In genomic region chr2:26562811-26563645, GRCh38 we compare ENCODE assay signal across 8 cellular contexts.
A peak's percentile ranks its signal among the peaks of the same experiment; 100 is the strongest.
DNase-seq lines count a peak whose midpoint lies in the region; ATAC-seq and TF ChIP-seq lines count a peak whose summit lies in the region.

No MANE protein-coding gene starts in this region.

- H3K4me3 ChIP-seq in PC-3 (ENCODE audit: low read length) = peak overlapping the region; percentile 53
- peak overlapping the region; percentile 23 to 30 for H3K4me3 ChIP-seq in prostate gland

- H3K9ac ChIP-seq in PC-3 (ENCODE audit: low read length) = no peak overlapping the region

- H2AFZ ChIP-seq in PC-3 (ENCODE audit: low read length) = peak overlapping the region; percentile 48

- DNase-seq in EL (peak; percentile 28), PC-3 (peak; percentile 61), glomerular visceral epithelial cell (ENCODE audit: extremely low spot score) (peak; percentile 70), prostate gland (ENCODE audit: low spot score) (peak; percentile 43), GM03348 (ENCODE audit: low spot score) (no peak), GM13977 (ENCODE audit: low spot score) (no peak)
- DNase-seq in effector CD4-positive, alpha-beta T cell = no peak

- in situ Hi-C loops in GM13977 (cut with MboI; ENCODE audit: low pct_unique_long_range_greater_than_20kb, low sequenced_read_pairs, unreplicated experiment) = no loop called here

- H3F3A ChIP-seq in PC-3 (ENCODE audit: low read length, unreplicated experiment) = no peaks in the 10 kb centered on the region

- H3K36me3 ChIP-seq in PC-3 (ENCODE audit: low read depth, low read length) (no peaks in the 10 kb centered on the region), prostate gland (no peaks in the 10 kb centered on the region)

- BruUV-seq in PC-3 (replicated peaks; lab: Mats Ljungman, UMichigan) = no TSS peak

- CTCF ChIA-PET in PC-3 (lab: Charles Lee) = no interaction called here

- H3K27ac ChIP-seq in PC-3 (ENCODE audit: low read length) = no peak overlapping the region
- no peak overlapping the region for H3K27ac ChIP-seq in prostate gland

- intact Hi-C loops in PC-3 (cut with micrococcal nuclease) = no loop called here
- intact Hi-C loops in prostate gland (cut with DNase I) = no loop called here

- H3K9me2 ChIP-seq in PC-3 (replicated peaks; ENCODE audit: low read length) = no peaks in the 10 kb centered on the region

- TF ChIP-seq CTCF in PC-3 (conservative IDR thresholded peaks at IDR 0.05; ENCODE audit: low read depth, low read length) = no peak
- no peak for TF ChIP-seq CTCF in prostate gland (IDR thresholded peaks at IDR 0.05)
- TF ChIP-seq CTCF in GM13977 (IDR thresholded peaks at IDR 0.05; ENCODE audit: extremely low read depth, insufficient read depth, missing control alignments) = no peak

- no peaks in the 10 kb centered on the region for H3K79me2 ChIP-seq in PC-3 (ENCODE audit: low read length)

- no peak for TF ChIP-seq POLR2A in prostate gland (IDR thresholded peaks at IDR 0.05)

- ATAC-seq in PC-3 (peak; percentile 57), HG03342 (IDR thresholded peaks at IDR 0.05; ENCODE audit: unreplicated experiment) (no peak)

- H3K4me1 ChIP-seq in PC-3 (ENCODE audit: insufficient read depth, low read length) (peaks cover 10% of the 10 kb centered on the region; the same call in 1 of the 2 replicates), prostate gland (replicated peaks) (peaks cover 4% of the 10 kb centered on the region)

- H3K27me3 ChIP-seq in PC-3 (ENCODE audit: low read length) (peaks cover 91% of the 10 kb centered on the region), prostate gland (replicated peaks; ENCODE audit: insufficient read depth) (peaks cover 7% of the 10 kb centered on the region)

- no peaks in the 10 kb centered on the region for H4K20me1 ChIP-seq in PC-3 (ENCODE audit: low read length)

- POLR2A ChIA-PET in PC-3 (lab: Charles Lee; ENCODE audit: unreplicated experiment) = no interaction called here

- peak overlapping the region; percentile 53 for H3K4me2 ChIP-seq in PC-3 (ENCODE audit: low read length)

- H3K9me3 ChIP-seq in PC-3 (ENCODE audit: low read length) (no peaks in the 10 kb centered on the region), prostate gland (no peaks in the 10 kb centered on the region)

- 8% methylated on average over 28 of the region's 28 CpGs for WGBS in prostate gland

Comparison
In these comparisons a context has a peak if more than half of its experiments do, and no peak if none do; other contexts are left out.
1. DNase-seq: peak in EL (single experiment), PC-3 (single experiment), glomerular visceral epithelial cell (single experiment) and prostate gland (single experiment); none in GM03348 (single experiment), GM13977 (single experiment) and effector CD4-positive, alpha-beta T cell (single experiment).